8 cellular contexts compared by ENCODE assay signal in the genomic region with DNA sequence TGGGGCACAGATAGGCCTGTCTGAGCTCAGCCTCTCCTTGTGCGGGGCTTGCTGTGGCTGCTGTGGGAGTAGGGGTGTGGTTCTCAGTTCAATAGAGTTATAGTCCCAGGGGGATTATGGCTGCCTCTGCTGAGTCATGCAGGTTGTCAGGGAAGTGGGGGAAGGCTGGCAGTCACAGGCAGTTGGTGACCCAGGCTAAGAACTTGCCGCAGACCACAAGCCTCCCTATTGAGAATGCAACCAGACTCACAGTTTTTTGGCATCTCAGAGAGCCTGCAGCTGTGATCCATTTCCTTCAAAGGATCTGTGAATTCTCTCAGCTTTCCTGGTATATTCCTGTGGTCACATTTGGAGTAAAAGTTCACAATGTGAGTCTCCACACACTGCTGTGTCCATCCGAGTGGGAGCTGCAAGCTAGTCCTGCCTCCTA.
A peak's percentile ranks its signal among the peaks of the same experiment; 100 is the strongest.
DNase-seq lines count a peak whose midpoint lies in the region; ATAC-seq and TF ChIP-seq lines count a peak whose summit lies in the region.

No MANE protein-coding gene starts in this region.

- peak; percentile 65 for ATAC-seq in GM19468 (IDR thresholded peaks at IDR 0.05; ENCODE audit: extremely low read depth, unreplicated experiment)

- CTCF ChIA-PET in activated CD4-positive, alpha-beta memory T cell treated with anti-CD3 and anti-CD28 coated beads for 36 hours (lab: Charles Lee) = no interaction called here
- CTCF ChIA-PET in HEK293T (lab: Yijun Ruan, JAX) = interaction anchor here (0.7 kb wide), 1 partner anchor 665 kb away, joined by 3 read pairs; no protein-coding TSS in a partner anchor

- no peak overlapping the region for H3K27ac Mint-ChIP-seq in activated CD4-positive, alpha-beta memory T cell treated with anti-CD3 and anti-CD28 coated beads for 36 hours

- no peaks in the 10 kb centered on the region for H3K9me3 Mint-ChIP-seq in activated CD4-positive, alpha-beta memory T cell treated with anti-CD3 and anti-CD28 coated beads for 36 hours

- no peak overlapping the region for H3K4me3 Mint-ChIP-seq in activated CD4-positive, alpha-beta memory T cell treated with anti-CD3 and anti-CD28 coated beads for 36 hours

- DNase-seq in DMS153 treated with DMSO at 0.1 percent for 48 hours (lab: John Stamatoyannopoulos, UW; ENCODE audit: unreplicated experiment) (peak; percentile 47), HK-2 (ENCODE audit: unreplicated experiment) (peak; percentile 30), renal cortical epithelial cell (ENCODE audit: low read depth) (peak; percentile 56), HEK293T (ENCODE audit: extremely low spot score) (no peak), GM20000 (ENCODE audit: low spot score) (no peak), activated gamma-delta T cell treated with Interleukin-2 at 50 U/mL for 16 hours (no peak)
- peak; percentile 8 for DNase-seq in activated CD4-positive, alpha-beta memory T cell treated with anti-CD3 and anti-CD28 coated beads for 36 hours

- H3K36me3 Mint-ChIP-seq in activated CD4-positive, alpha-beta memory T cell treated with anti-CD3 and anti-CD28 coated beads for 36 hours = no peaks in the 10 kb centered on the region

- POLR2A ChIA-PET in activated CD4-positive, alpha-beta memory T cell treated with anti-CD3 and anti-CD28 coated beads for 36 hours (lab: Charles Lee) = no interaction called here
- POLR2A ChIA-PET in HEK293T (lab: Yijun Ruan, JAX) = no interaction called here

- intact Hi-C loops in activated CD4-positive, alpha-beta memory T cell treated with anti-CD3 and anti-CD28 coated beads for 36 hours (cut with micrococcal nuclease) = no loop called here

- peaks cover 4% of the 10 kb centered on the region for H3K4me1 Mint-ChIP-seq in activated CD4-positive, alpha-beta memory T cell treated with anti-CD3 and anti-CD28 coated beads for 36 hours (ENCODE audit: low read depth)

- no peak for TF ChIP-seq CTCF in GM20000 (IDR thresholded peaks at IDR 0.05; ENCODE audit: extremely low read depth, missing control alignments)

- no peaks in the 10 kb centered on the region for H3K27me3 Mint-ChIP-seq in activated CD4-positive, alpha-beta memory T cell treated with anti-CD3 and anti-CD28 coated beads for 36 hours

TF ChIP-seq in HEK293T, 16 proteins besides CTCF, POLR2A, EP300 and RAD21:
- no peak for TF ChIP-seq BHLHE40 (IDR thresholded peaks at IDR 0.05; ENCODE audit: borderline replicate concordance)
- TF ChIP-seq, protein P1, sequence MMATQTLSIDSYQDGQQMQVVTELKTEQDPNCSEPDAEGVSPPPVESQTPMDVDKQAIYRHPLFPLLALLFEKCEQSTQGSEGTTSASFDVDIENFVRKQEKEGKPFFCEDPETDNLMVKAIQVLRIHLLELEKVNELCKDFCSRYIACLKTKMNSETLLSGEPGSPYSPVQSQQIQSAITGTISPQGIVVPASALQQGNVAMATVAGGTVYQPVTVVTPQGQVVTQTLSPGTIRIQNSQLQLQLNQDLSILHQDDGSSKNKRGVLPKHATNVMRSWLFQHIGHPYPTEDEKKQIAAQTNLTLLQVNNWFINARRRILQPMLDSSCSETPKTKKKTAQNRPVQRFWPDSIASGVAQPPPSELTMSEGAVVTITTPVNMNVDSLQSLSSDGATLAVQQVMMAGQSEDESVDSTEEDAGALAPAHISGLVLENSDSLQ (IDR thresholded peaks at IDR 0.05) = no peak
- TF ChIP-seq ARNT (IDR thresholded peaks at IDR 0.05) = no peak
- TF ChIP-seq FOXM1 (IDR thresholded peaks at IDR 0.05; ENCODE audit: borderline replicate concordance) = no peak
- no peak for TF ChIP-seq TARDBP (IDR thresholded peaks at IDR 0.05)
- TF ChIP-seq NFRKB (IDR thresholded peaks at IDR 0.05) = no peak
- TF ChIP-seq ZNF384 (IDR thresholded peaks at IDR 0.05) = no peak
- no peak for TF ChIP-seq SUZ12 (IDR thresholded peaks at IDR 0.05)
- TF ChIP-seq LEF1 (IDR thresholded peaks at IDR 0.05; ENCODE audit: borderline replicate concordance) = no peak

Comparison
In these comparisons a context has a peak if more than half of its experiments do, and no peak if none do; other contexts are left out.
1. DNase-seq: peak in DMS153 treated with DMSO at 0.1 percent for 48 hours (single experiment), HK-2 (single experiment), activated CD4-positive, alpha-beta memory T cell treated with anti-CD3 and anti-CD28 coated beads for 36 hours (single experiment) and renal cortical epithelial cell (single experiment); none in HEK293T (single experiment), GM20000 (single experiment) and activated gamma-delta T cell treated with Interleukin-2 at 50 U/mL for 16 hours (single experiment).